Comparison of ENCODE assay signal across 1 cellular context in genomic region chr15:39312984-39313383, GRCh38.
TF ChIP-seq lines count a peak whose summit lies in the region.

No MANE protein-coding gene starts in this region.

TF ChIP-seq in HepG2, 621 proteins besides CTCF, POLR2A, EP300 and RAD21 (continued from another document):
- no peak for TF ChIP-seq ZBED4 (CRISPR knock-in tag; IDR thresholded peaks at IDR 0.05; ENCODE audit: borderline replicate concordance)
- TF ChIP-seq KIAA2018 (CRISPR knock-in tag; IDR thresholded peaks at IDR 0.05; ENCODE audit: borderline replicate concordance) = no peak
- no peak for TF ChIP-seq DZIP1 (CRISPR knock-in tag; IDR thresholded peaks at IDR 0.05)
- TF ChIP-seq ZNF572 (CRISPR knock-in tag; IDR thresholded peaks at IDR 0.05) = no peak
- TF ChIP-seq ZNF276 (CRISPR knock-in tag; IDR thresholded peaks at IDR 0.05; ENCODE audit: low read depth) = no peak
- TF ChIP-seq SSRP1 (CRISPR knock-in tag; IDR thresholded peaks at IDR 0.05) = no peak
- TF ChIP-seq CEBPZ (IDR thresholded peaks at IDR 0.05; ENCODE audit: low read length) = no peak
- no peak for TF ChIP-seq ZNF430 (CRISPR knock-in tag; IDR thresholded peaks at IDR 0.05)
- TF ChIP-seq SP5 (CRISPR knock-in tag; IDR thresholded peaks at IDR 0.05; ENCODE audit: borderline replicate concordance, low read depth) = no peak
- no peak for TF ChIP-seq HNF1B (CRISPR knock-in tag; IDR thresholded peaks at IDR 0.05)
- TF ChIP-seq ZMYM4 (CRISPR knock-in tag; IDR thresholded peaks at IDR 0.05) = peak; percentile 71
- no peak for TF ChIP-seq ZBTB4 (CRISPR knock-in tag; IDR thresholded peaks at IDR 0.05; ENCODE audit: borderline replicate concordance)
- TF ChIP-seq ZNF451 (CRISPR knock-in tag; IDR thresholded peaks at IDR 0.05) = no peak
- 0 out of 2 replicates have a peak, but pooled peaks have one; percentile 33 for TF ChIP-seq MIXL1 (CRISPR knock-in tag; IDR thresholded peaks at IDR 0.05)
